19 cellular contexts compared by ENCODE assay signal in the genomic region with DNA sequence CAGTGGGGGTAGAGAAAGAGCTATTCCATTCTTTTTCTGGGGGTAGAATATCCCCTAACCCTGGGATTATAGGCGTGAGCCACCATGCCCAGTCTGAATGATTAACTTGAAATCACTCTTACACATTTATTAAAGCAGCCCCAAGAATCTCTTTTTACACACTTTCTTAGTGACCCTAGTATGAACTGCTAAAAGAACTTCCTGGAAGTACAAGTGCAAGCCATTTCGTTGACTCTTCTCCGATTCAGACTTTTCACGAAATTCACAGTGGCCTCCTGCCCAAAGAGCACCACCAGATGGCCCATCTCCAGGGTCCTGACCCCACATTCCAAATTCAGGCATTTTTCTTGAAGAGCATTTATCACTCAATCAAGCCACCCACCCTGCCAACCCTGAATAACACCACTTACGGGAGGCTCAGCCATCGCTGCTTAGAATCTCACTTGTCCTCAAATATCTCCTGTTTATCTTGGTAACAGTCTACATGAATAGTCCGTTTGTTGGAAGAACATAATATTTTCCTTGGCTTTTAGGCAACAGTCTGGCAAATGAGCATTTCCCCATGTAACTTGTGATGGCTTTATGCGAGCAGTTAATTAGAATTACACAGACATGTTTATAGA. TPM values are rescaled to one million over a fixed set of nuclear protein-coding genes. Genes with fewer than 3 reads are reported as not detected.
DNase-seq lines count a peak whose midpoint lies in the region; ATAC-seq and TF ChIP-seq lines count a peak whose summit lies in the region.
"Had no signal": no experiment of that assay in that cellular context is flagged by ENCODE, and none has a peak within 500 bp of the region (broad histone marks: within the 10 kb centered on the region; RNA-seq: fewer than 3 reads in every experiment).

No MANE protein-coding gene starts in this region.

- in situ Hi-C loops in astrocyte of the cerebellum (cut with HindIII; ENCODE audit: low sequenced_read_pairs), result loop anchor here (10.0 kb wide), 1 partner anchor 173 kb away; no protein-coding TSS in a partner anchor

- H3K4me1 ChIP-seq in gastroesophageal sphincter, result peaks cover 0 to 88% (median 34%) of the 10 kb centered on the region in 3 donors
- H3K4me1 ChIP-seq in neural progenitor cell, result peaks cover 49% of the 10 kb centered on the region
- H3K4me1 ChIP-seq in thyroid gland, result peaks cover 0 to 55% of the 10 kb centered on the region in 2 donors
- H3K4me1 ChIP-seq in PC-9 (replicated peaks; ENCODE audit: insufficient read depth), result no peaks in the 10 kb centered on the region
- H3K4me1 ChIP-seq: colonic mucosa had no signal

- peaks cover 23% of the 10 kb centered on the region for H3K36me3 Mint-ChIP-seq in neural progenitor cell
- no peaks in the 10 kb centered on the region for H3K36me3 Mint-ChIP-seq in activated naive CD4-positive, alpha-beta T cell treated with anti-CD3 and anti-CD28 coated beads for 36 hours (ENCODE audit: low read depth)
- H3K36me3 Mint-ChIP-seq: CD4-positive, alpha-beta memory T cell had no signal

- H4K20me1 ChIP-seq in neural progenitor cell (ENCODE audit: low read depth) (peaks cover 98% of the 10 kb centered on the region), PC-9 (ENCODE audit: insufficient read depth) (no peaks in the 10 kb centered on the region)

- H3K9me3 ChIP-seq in gastroesophageal sphincter, result no peaks in the 10 kb centered on the region
- H3K9me3 ChIP-seq in neural progenitor cell (ENCODE audit: low read depth), result no peaks in the 10 kb centered on the region
- H3K9me3 ChIP-seq in thyroid gland, result no peaks in the 10 kb centered on the region
- H3K9me3 ChIP-seq in PC-9 (ENCODE audit: insufficient read depth, low read depth), result no peaks in the 10 kb centered on the region
- H3K9me3 ChIP-seq: adrenal gland, colonic mucosa, SJSA1 had no signal

- no TSS peak for BruUV-seq in PC-9 (replicated peaks; lab: Mats Ljungman, UMichigan)

- POLR2A ChIA-PET in PC-9 (lab: Charles Lee; ENCODE audit: unreplicated experiment), result no interaction called here

- ATAC-seq in gastroesophageal sphincter, result peak; percentile 18

- no peak for TF ChIP-seq CTCF in astrocyte of the cerebellum (IDR thresholded peaks at IDR 0.05; ENCODE audit: low read depth, low read length, missing control alignments)
- no peak for TF ChIP-seq CTCF in gastroesophageal sphincter (IDR thresholded peaks at IDR 0.05)
- TF ChIP-seq CTCF in neural progenitor cell (IDR thresholded peaks at IDR 0.05), result no peak
- no peak for TF ChIP-seq CTCF in thyroid gland (IDR thresholded peaks at IDR 0.05)
- TF ChIP-seq CTCF in PC-9 (conservative IDR thresholded peaks at IDR 0.05), result no peak

- no peaks in the 10 kb centered on the region for H3K9me3 Mint-ChIP-seq in neural progenitor cell
- no peaks in the 10 kb centered on the region for H3K9me3 Mint-ChIP-seq in activated naive CD4-positive, alpha-beta T cell treated with anti-CD3 and anti-CD28 coated beads for 36 hours
- H3K9me3 Mint-ChIP-seq: activated B cell treated with CpG ODN at 0.5 μM for 24 hours; activated T-helper 2 cell treated with anti-CD3 and anti-CD28 coated beads, Interferon-gamma antibody, Interleukin-2, Interleukin-4, amounts not matched to agents 10 μg/mL and 5 μg/mL and 100 μg/mL, durations not matched to agents 14 hours and 24 hours and 36 hours; CD4-positive, alpha-beta memory T cell had no signal

- H3K27ac ChIP-seq in gastroesophageal sphincter (peak overlapping the region; percentile 10 to 77 (median 74)), neural progenitor cell (no peak overlapping the region), thyroid gland (peak overlapping the region; percentile 36 to 68 (median 57)), PC-9 (no peak overlapping the region)
- H3K27ac ChIP-seq: colonic mucosa, SJSA1 had no signal

- H3K36me3 ChIP-seq in gastroesophageal sphincter (no peaks in the 10 kb centered on the region), neural progenitor cell (no peaks in the 10 kb centered on the region), thyroid gland (no peaks in the 10 kb centered on the region), PC-9 (ENCODE audit: low read depth) (no peaks in the 10 kb centered on the region)
- H3K36me3 ChIP-seq: adrenal gland, colonic mucosa, SJSA1 had no signal

- H3K4me1 Mint-ChIP-seq in neural progenitor cell, result peaks cover 77% of the 10 kb centered on the region
- H3K4me1 Mint-ChIP-seq in activated naive CD4-positive, alpha-beta T cell treated with anti-CD3 and anti-CD28 coated beads for 36 hours (ENCODE audit: low read depth), result no peaks in the 10 kb centered on the region
- H3K4me1 Mint-ChIP-seq: activated B cell treated with CpG ODN at 0.5 μM for 24 hours; CD4-positive, alpha-beta memory T cell had no signal

- H3K4me2 ChIP-seq in neural progenitor cell (no peak overlapping the region), PC-9 (no peak overlapping the region)

- no peak overlapping the region for H3K4me3 Mint-ChIP-seq in neural progenitor cell
- H3K4me3 Mint-ChIP-seq in activated naive CD4-positive, alpha-beta T cell treated with anti-CD3 and anti-CD28 coated beads for 36 hours, result no peak overlapping the region
- H3K4me3 Mint-ChIP-seq: activated B cell treated with CpG ODN at 0.5 μM for 24 hours; CD4-positive, alpha-beta memory T cell had no signal

- intact Hi-C loops in thyroid gland (cut with DNase I) (no loop called here), PC-9 (cut with micrococcal nuclease; ENCODE audit: unreplicated experiment) (no loop called here)
- intact Hi-C loops in activated naive CD4-positive, alpha-beta T cell treated with anti-CD3 and anti-CD28 coated beads for 36 hours (cut with micrococcal nuclease), result no loop called here

- WGBS in gastroesophageal sphincter (ENCODE audit: low coverage in 1 of 2), 2 donors, result 37 to 52% methylated on average over 8 of the region's 8 CpGs
- 59 to 66% methylated on average over 8 of the region's 8 CpGs for WGBS in thyroid gland, 2 donors

- no peak overlapping the region for H3K4me3 ChIP-seq in astrocyte of the cerebellum (ENCODE audit: low read depth, low read length)
- H3K4me3 ChIP-seq in gastroesophageal sphincter, result no peak overlapping the region
- no peak overlapping the region for H3K4me3 ChIP-seq in neural progenitor cell
- H3K4me3 ChIP-seq in thyroid gland (replicated peaks in 1 of 3), result no peak overlapping the region
- no peak overlapping the region for H3K4me3 ChIP-seq in PC-9
- H3K4me3 ChIP-seq: adrenal gland, colonic mucosa, SJSA1 had no signal

- H3K9ac ChIP-seq in neural progenitor cell, result no peak overlapping the region

- H3F3A ChIP-seq in neural progenitor cell (ENCODE audit: low read depth), result peaks cover 15% of the 10 kb centered on the region
- H3F3A ChIP-seq in PC-9 (ENCODE audit: insufficient read depth, low read depth), result no peaks in the 10 kb centered on the region

- DNase-seq in astrocyte of the cerebellum (ENCODE audit: low read depth) (peak; percentile 68), neural progenitor cell (ENCODE audit: low spot score) (no peak), thyroid gland (peak in 1 of 2 donors; percentile 19), cerebellum (ENCODE audit: low spot score) (no peak), PC-9 (no peak), T-helper 1 cell (no peak)
- no peak for DNase-seq in activated naive CD4-positive, alpha-beta T cell treated with anti-CD3 and anti-CD28 coated beads for 36 hours
- DNase-seq: activated B cell treated with CpG ODN at 0.5 μM for 24 hours; CD4-positive, alpha-beta memory T cell; colonic mucosa; midbrain; NCI-H2029 treated with DMSO at 0.1 percent for 48 hours; NCI-H526; nucleus accumbens had no signal

- H3K9me2 ChIP-seq in PC-9 (ENCODE audit: insufficient read depth), result no peaks in the 10 kb centered on the region

- peaks cover 100% of the 10 kb centered on the region for H3K79me2 ChIP-seq in neural progenitor cell (ENCODE audit: low read depth)
- no peaks in the 10 kb centered on the region for H3K79me2 ChIP-seq in PC-9 (ENCODE audit: low read depth)

- H3K27me3 ChIP-seq in gastroesophageal sphincter (no peaks in the 10 kb centered on the region), neural progenitor cell (no peaks in the 10 kb centered on the region), thyroid gland (no peaks in the 10 kb centered on the region), PC-9 (ENCODE audit: insufficient read depth, low read depth) (peaks cover 94% of the 10 kb centered on the region)
- H3K27me3 ChIP-seq: adrenal gland, colonic mucosa, SJSA1 had no signal

- H3K27ac Mint-ChIP-seq in neural progenitor cell, result peak overlapping the region; percentile 81
- no peak overlapping the region for H3K27ac Mint-ChIP-seq in activated naive CD4-positive, alpha-beta T cell treated with anti-CD3 and anti-CD28 coated beads for 36 hours
- H3K27ac Mint-ChIP-seq: activated B cell treated with CpG ODN at 0.5 μM for 24 hours; activated T-helper 2 cell treated with anti-CD3 and anti-CD28 coated beads, Interferon-gamma antibody, Interleukin-2, Interleukin-4, amounts not matched to agents 10 μg/mL and 5 μg/mL and 100 μg/mL, durations not matched to agents 14 hours and 24 hours and 36 hours; CD4-positive, alpha-beta memory T cell had no signal

- CTCF ChIA-PET in activated naive CD4-positive, alpha-beta T cell treated with anti-CD3 and anti-CD28 coated beads for 36 hours (lab: Charles Lee), result interaction anchor here (0.7 kb wide), 1 partner anchor 386 kb away, joined by 4 read pairs; no protein-coding TSS in a partner anchor
- CTCF ChIA-PET in PC-9 (lab: Charles Lee), result no interaction called here

- no peak for TF ChIP-seq EP300 in gastroesophageal sphincter (IDR thresholded peaks at IDR 0.05)

- H2AFZ ChIP-seq in neural progenitor cell (replicated peaks), result no peak overlapping the region
- H2AFZ ChIP-seq in PC-9, result no peak overlapping the region

- TF ChIP-seq POLR2A in gastroesophageal sphincter (IDR thresholded peaks at IDR 0.05) (no peak), thyroid gland (IDR thresholded peaks at IDR 0.05) (no peak)

- peaks cover 2% of the 10 kb centered on the region for H3K27me3 Mint-ChIP-seq in neural progenitor cell (ENCODE audit: insufficient read depth, low read depth)
- no peaks in the 10 kb centered on the region for H3K27me3 Mint-ChIP-seq in activated naive CD4-positive, alpha-beta T cell treated with anti-CD3 and anti-CD28 coated beads for 36 hours (ENCODE audit: low read depth)

RNA-seq across cellular contexts. Expression of a gene that starts 28.0 kb away (rescaled TPM):
- total RNA-seq in gastroesophageal sphincter, result 10 to 100 TPM in 1 of 4 donors, 1 to 10 TPM in 3; 7.0 to 19.7 (median 8.4) TPM
- 21.9 and 42.3 TPM in 2 replicates for total RNA-seq in neural progenitor cell (ENCODE audit: low replicate concordance)
- total RNA-seq in thyroid gland, result 10 to 100 TPM in 1 of 4 donors, 1 to 10 TPM in 3; 7.4 to 10.0 (median 8.5) TPM
- 47.5 TPM for total RNA-seq in cerebellum
- under 1 TPM in 1 of 2 experiments, not detected in 1; 0.05 TPM for total RNA-seq in activated naive CD4-positive, alpha-beta T cell treated with anti-CD3 and anti-CD28 coated beads for 36 hours
- not detected in 2 replicates for total RNA-seq in PC-9 (2021)
- total RNA-seq: activated B cell treated with CpG ODN at 0.5 μM for 24 hours; activated CD8-positive, alpha-beta memory T cell treated with anti-CD3 and anti-CD28 coated beads for 36 hours; activated T-helper 2 cell treated with anti-CD3 and anti-CD28 coated beads, Interferon-gamma antibody, Interleukin-2, Interleukin-4, amounts not matched to agents 10 μg/mL and 5 μg/mL and 100 μg/mL, durations not matched to agents 14 hours and 24 hours and 36 hours; CD4-positive, alpha-beta memory T cell had no signal

Comparison
In these comparisons a context has a peak if more than half of its experiments do, and no peak if none do; other contexts are left out.
1. H3K27ac ChIP-seq: peak in gastroesophageal sphincter (4 of 4) and thyroid gland (3 of 3); none in neural progenitor cell (single experiment) and PC-9 (single experiment).